14 cellular contexts compared by ENCODE assay signal in genomic region chr11:2388431-2389024, GRCh38. TPM values are rescaled to one million over a fixed set of nuclear protein-coding genes. Genes with fewer than 3 reads are reported as not detected.
A peak's percentile ranks its signal among the peaks of the same experiment; 100 is the strongest.
DNase-seq lines count a peak whose midpoint lies in the region; ATAC-seq, FAIRE-seq and TF ChIP-seq lines count a peak whose summit lies in the region.
"Had no signal": no experiment of that assay in that cellular context is flagged by ENCODE, and none has a peak within 500 bp of the region (broad histone marks: within the 10 kb centered on the region; RNA-seq: fewer than 3 reads in every experiment).

No MANE protein-coding gene starts in this region.

- H3K9me3 ChIP-seq in AG04450 (ENCODE audit: control insufficient read depth, insufficient read depth, low read length) (no peaks in the 10 kb centered on the region; the same call in 1 of the 2 replicates), esophagus squamous epithelium (no peaks in the 10 kb centered on the region), psoas muscle (no peaks in the 10 kb centered on the region)

- H3K4me3 Mint-ChIP-seq in activated naive CD8-positive, alpha-beta T cell treated with anti-CD3 and anti-CD28 coated beads for 36 hours, result no peak overlapping the region
- H3K4me3 Mint-ChIP-seq: H9 had no signal

- H3K36me3 ChIP-seq in esophagus squamous epithelium (peaks cover 14 to 67% (median 22%) of the 10 kb centered on the region in 3 donors), psoas muscle (ENCODE audit: insufficient read depth in 1 of 2, low read depth in 1 of 2) (peaks cover 0 to 23% of the 10 kb centered on the region in 2 donors)

- WGBS in esophagus squamous epithelium, 2 donors, result 52% methylated on average over 3 of the region's 12 CpGs; no CpG with 5 or more reads in 1 of the 2 donors
- 43 to 67% (median 47%) methylated on average over 12 of the region's 12 CpGs for WGBS in psoas muscle, 3 donors

- H3K27me3 ChIP-seq in AG04450 (ENCODE audit: control insufficient read depth, insufficient read depth, low read length) (no peaks in the 10 kb centered on the region), esophagus squamous epithelium (no peaks in the 10 kb centered on the region), psoas muscle (ENCODE audit: insufficient read depth in 3 of 3, low read length in 2 of 3) (no peaks in the 10 kb centered on the region)

- no peaks in the 10 kb centered on the region for H3K9me3 Mint-ChIP-seq in activated naive CD8-positive, alpha-beta T cell treated with anti-CD3 and anti-CD28 coated beads for 36 hours
- H3K9me3 Mint-ChIP-seq: H9 had no signal

- CTCF ChIA-PET in AG04450 (lab: Charles Lee), result no interaction called here

- H3K27ac ChIP-seq in AG04450 (ENCODE audit: low read depth, low read length) (peak overlapping the region; percentile 11), esophagus squamous epithelium (peak overlapping the region; percentile 38 to 97 (median 81)), psoas muscle (peak overlapping the region; percentile 81)
- H3K27ac ChIP-seq: VCaP had no signal

- peaks cover 74 to 99% (median 78%) of the 10 kb centered on the region in 3 donors for H3K4me1 ChIP-seq in esophagus squamous epithelium
- peaks cover 46% of the 10 kb centered on the region for H3K4me1 ChIP-seq in psoas muscle

- no peak for TF ChIP-seq POLR2A in esophagus squamous epithelium (IDR thresholded peaks at IDR 0.05)

- intact Hi-C loops in esophagus squamous epithelium (cut with DNase I) (no loop called here), psoas muscle (cut with DNase I) (no loop called here)

- POLR2A ChIA-PET in AG04450 (lab: Yijun Ruan, JAX), result interaction anchor here (3.3 kb wide), 1 partner anchor 11 kb away, joined by 56 read pairs; the partner anchor contains the start of gene CD81

- FAIRE-seq in GM19239 (lab: Jason Lieb, UNC), result no peak
- FAIRE-seq: frontal cortex had no signal

- no peaks in the 10 kb centered on the region for H3K27me3 Mint-ChIP-seq in activated naive CD8-positive, alpha-beta T cell treated with anti-CD3 and anti-CD28 coated beads for 36 hours

- no peak overlapping the region for H3K27ac Mint-ChIP-seq in activated naive CD8-positive, alpha-beta T cell treated with anti-CD3 and anti-CD28 coated beads for 36 hours

- ATAC-seq in psoas muscle (no peak), GM21737 (IDR thresholded peaks at IDR 0.05; ENCODE audit: unreplicated experiment) (no peak)
- ATAC-seq: sciatic nerve had no signal

- no peak for TF ChIP-seq CTCF in AG04450 (IDR thresholded peaks at IDR 0.05; ENCODE audit: low read depth, low read length)
- no peak for TF ChIP-seq CTCF in esophagus squamous epithelium (IDR thresholded peaks at IDR 0.05)
- no peak for TF ChIP-seq CTCF in psoas muscle (IDR thresholded peaks at IDR 0.05)

- H3K4me3 ChIP-seq in AG04450 (ENCODE audit: low read depth, low read length) (no peak overlapping the region), esophagus squamous epithelium (no peak overlapping the region), psoas muscle (no peak overlapping the region)

- DNase-seq in AG04450 (ENCODE audit: low read depth, low spot score) (no peak), NAMALWA (ENCODE audit: low spot score) (peak; percentile 45), esophagus squamous epithelium (lab: John Stamatoyannopoulos, UW) (no peak), psoas muscle (no peak), kidney tubule cell (ENCODE audit: low spot score) (no peak), GM19239 (ENCODE audit: insufficient read length, low spot score) (no peak)
- no peak for DNase-seq in activated naive CD8-positive, alpha-beta T cell treated with anti-CD3 and anti-CD28 coated beads for 36 hours
- DNase-seq: H9, mammary epithelial cell, NCI-H2227 treated with DMSO at 0.1 percent for 48 hours had no signal

- H3K36me3 Mint-ChIP-seq in activated naive CD8-positive, alpha-beta T cell treated with anti-CD3 and anti-CD28 coated beads for 36 hours, result no peaks in the 10 kb centered on the region

- H3K4me1 Mint-ChIP-seq in activated naive CD8-positive, alpha-beta T cell treated with anti-CD3 and anti-CD28 coated beads for 36 hours, result peaks cover 25% of the 10 kb centered on the region

RNA-seq across cellular contexts. Expression of gene CD81, which starts 11.4 kb away (rescaled TPM):
- polyA plus RNA-seq in AG04450 (2011; rRNA removed), result 260 and 359 TPM in 2 replicates
- polyA minus RNA-seq in AG04450 (2011; rRNA and poly(A)+ RNA removed), result 392 and 552 TPM in 2 replicates
- 100 to 1,000 TPM; 110 to 265 (median 125) TPM for total RNA-seq in esophagus squamous epithelium
- 100 to 1,000 TPM in 3 of 4 donors, 10 to 100 TPM in 1; 88.7 to 136 (median 117) TPM for total RNA-seq in psoas muscle
- polyA plus RNA-seq in psoas muscle, result 100 to 1,000 TPM in 1 of 3 donors, 10 to 100 TPM in 2; 75.9 to 155 (median 90.1) TPM
- total RNA-seq in activated naive CD8-positive, alpha-beta T cell treated with anti-CD3 and anti-CD28 coated beads for 36 hours, result 100 to 1,000 TPM; 132 to 134 TPM

RNA-seq across cellular contexts. Expression of gene TSSC4, which starts 12.0 kb away (rescaled TPM):
- polyA plus RNA-seq in AG04450 (2011; rRNA removed) (13.3 and 19.2 TPM in 2 replicates), psoas muscle (100 to 1,000 TPM in 2 of 3 donors, 10 to 100 TPM in 1; 76.6 to 114 (median 107) TPM)
- polyA minus RNA-seq in AG04450 (2011; rRNA and poly(A)+ RNA removed), result 10.3 and 15.1 TPM in 2 replicates
- total RNA-seq in esophagus squamous epithelium (10 to 100 TPM; 24.2 to 35.5 (median 29.6) TPM), psoas muscle (10 to 100 TPM; 43.4 to 65.5 (median 51.7) TPM)
- 10 to 100 TPM; 46.9 to 54.2 TPM for total RNA-seq in activated naive CD8-positive, alpha-beta T cell treated with anti-CD3 and anti-CD28 coated beads for 36 hours

RNA-seq across cellular contexts. Expression of gene TRPM5, which starts 55.8 kb away (rescaled TPM):
- not detected in 2 replicates for polyA plus RNA-seq in AG04450 (2011; rRNA removed)
- not detected in 2 replicates for polyA minus RNA-seq in AG04450 (2011; rRNA and poly(A)+ RNA removed)
- total RNA-seq in esophagus squamous epithelium, result not detected
- not detected for total RNA-seq in psoas muscle
- polyA plus RNA-seq in psoas muscle, result not detected
- not detected for total RNA-seq in activated naive CD8-positive, alpha-beta T cell treated with anti-CD3 and anti-CD28 coated beads for 36 hours
- total RNA-seq: frontal cortex, mammary epithelial cell, sciatic nerve had no signal
- polyA plus RNA-seq: mammary epithelial cell had no signal

RNA-seq across cellular contexts. Expression of gene KCNQ1, which starts 56.3 kb away (rescaled TPM):
- not detected in 2 replicates for polyA plus RNA-seq in AG04450 (2011; rRNA removed)
- polyA minus RNA-seq in AG04450 (2011; rRNA and poly(A)+ RNA removed), result not detected in 2 replicates
- 1 to 10 TPM in 1 of 4 donors, under 1 TPM in 3; 0.61 to 3.1 (median 0.72) TPM for total RNA-seq in esophagus squamous epithelium
- total RNA-seq in psoas muscle, result 1 to 10 TPM; 1.1 to 3.1 (median 1.8) TPM
- polyA plus RNA-seq in psoas muscle, result under 1 TPM; 0.48 to 0.98 (median 0.52) TPM
- total RNA-seq in activated naive CD8-positive, alpha-beta T cell treated with anti-CD3 and anti-CD28 coated beads for 36 hours, result 1 to 10 TPM; 6.7 to 9.6 TPM
- polyA plus RNA-seq: mammary epithelial cell had no signal

Comparison
In these comparisons a context has a peak if more than half of its experiments do, and no peak if none do; other contexts are left out.
1. H3K27ac ChIP-seq: peak in every context shown above with its lines; median percentile 81 in esophagus squamous epithelium; 81 in psoas muscle; 11 in AG04450.